Comparison of ENCODE assay signal across 8 cellular contexts in the genomic region with DNA sequence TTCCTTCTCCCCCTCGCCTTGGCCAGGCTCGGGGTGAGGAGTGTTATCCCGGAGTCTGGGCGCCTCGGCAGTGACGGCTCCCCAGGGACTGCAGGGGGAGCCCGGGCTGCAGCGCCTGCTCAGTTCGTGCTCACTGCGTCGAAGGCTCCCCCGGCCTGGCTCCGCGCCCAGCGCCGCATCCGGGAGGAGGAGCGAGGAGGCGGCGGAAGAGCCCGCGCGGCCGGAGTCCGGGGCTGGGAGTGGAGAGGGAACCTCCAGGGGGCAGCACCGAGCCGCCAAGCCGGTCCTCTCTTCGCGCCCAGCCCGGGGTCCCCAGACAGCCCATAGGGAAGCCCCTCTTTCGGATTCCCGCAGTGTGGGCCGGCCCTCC. TPM values are rescaled to one million over a fixed set of nuclear protein-coding genes. Genes with fewer than 3 reads are reported as not detected.
DNase-seq lines count a peak whose midpoint lies in the region; ATAC-seq, FAIRE-seq and TF ChIP-seq lines count a peak whose summit lies in the region.

No MANE protein-coding gene starts in this region.

- H3K9me3 ChIP-seq in AG04450 (ENCODE audit: control insufficient read depth, insufficient read depth, low read length) = peaks cover 8% of the 10 kb centered on the region; the same call in 1 of the 2 replicates

- H3K36me3 ChIP-seq in bronchial epithelial cell (ENCODE audit: control insufficient read depth, insufficient read depth, low read length) = peaks cover 21% of the 10 kb centered on the region

- H3K4me3 ChIP-seq in AG04450 (ENCODE audit: low read depth, low read length) (peak overlapping the region; percentile 94), WI38 (ENCODE audit: low read depth, low read length) (peak overlapping the region; percentile 82), bronchial epithelial cell (ENCODE audit: low read depth, low read length) (peak overlapping the region; percentile 68)

- FAIRE-seq in bronchial epithelial cell (lab: Jason Lieb, UNC) = no peak

- H3K27ac ChIP-seq in AG04450 (ENCODE audit: low read depth, low read length) = peak overlapping the region; percentile 96

- DNase-seq in AG04450 (ENCODE audit: low read depth, low spot score) = peak; percentile 93
- peak; percentile 97 for DNase-seq in NCI-H2196 (lab: John Stamatoyannopoulos, UW; ENCODE audit: unreplicated experiment)
- peak; percentile 85 for DNase-seq in bronchial epithelial cell (ENCODE audit: low read depth)
- DNase-seq in iris pigment epithelial cell (ENCODE audit: low read depth) = peak; percentile 95
- DNase-seq in stimulated activated CD4-positive, alpha-beta T cell treated with anti-CD3 and anti-CD28 coated beads, Interleukin-12 subunit alpha, Interleukin-12 subunit beta, amount 100 ng/mL, for 24 hours (ENCODE audit: low read depth in 2 of 2) = peak; percentile 86 to 88

- CTCF ChIA-PET in AG04450 (lab: Charles Lee) = interaction anchor here (0.7 to 3.4 kb wide), 10 partner anchors 12 to 652 kb away, joined by 3 to 32 read pairs (median 6); partner anchors contain the start of genes KDM3B and REEP2

- peak; percentile 74 for TF ChIP-seq CTCF in AG04450 (IDR thresholded peaks at IDR 0.05; ENCODE audit: low read depth, low read length)
- peak; percentile 70 for TF ChIP-seq CTCF in WI38 (IDR thresholded peaks at IDR 0.05; ENCODE audit: low read depth, low read length)
- peak; percentile 84 for TF ChIP-seq CTCF in bronchial epithelial cell (IDR thresholded peaks at IDR 0.05; ENCODE audit: insufficient read depth, low read length, severe bottlenecking)

- H3K27me3 ChIP-seq in AG04450 (ENCODE audit: control insufficient read depth, insufficient read depth, low read length) (no peaks in the 10 kb centered on the region), bronchial epithelial cell (ENCODE audit: control insufficient read depth, insufficient read depth, low read length) (no peaks in the 10 kb centered on the region)

- POLR2A ChIA-PET in AG04450 (lab: Yijun Ruan, JAX) = interaction anchor here (0.7 to 2.9 kb wide), 7 partner anchors 14 to 126 kb away, joined by 3 to 26 read pairs (median 6); partner anchors contain the start of genes FAM53C, HSPA9 and REEP2

- ATAC-seq in GM18868 (IDR thresholded peaks at IDR 0.05; ENCODE audit: unreplicated experiment) = peak; percentile 49
- peak; percentile 51 for ATAC-seq in HG03103 (IDR thresholded peaks at IDR 0.05; ENCODE audit: low read depth, unreplicated experiment)

RNA-seq across cellular contexts. Expression of gene EGR1, which starts 1.3 kb away (rescaled TPM):
- polyA plus RNA-seq in AG04450 (2011; rRNA removed) = 17.0 and 24.5 TPM in 2 replicates
- 32.1 and 36.9 TPM in 2 replicates for polyA minus RNA-seq in AG04450 (2011; rRNA and poly(A)+ RNA removed)
- 6.1 and 9.0 TPM in 2 replicates for total RNA-seq in bronchial epithelial cell

RNA-seq across cellular contexts. Expression of gene REEP2, which starts 25.1 kb away (rescaled TPM):
- 24.7 and 36.9 TPM in 2 replicates for polyA plus RNA-seq in AG04450 (2011; rRNA removed)
- 39.7 and 40.2 TPM in 2 replicates for polyA minus RNA-seq in AG04450 (2011; rRNA and poly(A)+ RNA removed)
- 2.4 and 4.5 TPM in 2 replicates for total RNA-seq in bronchial epithelial cell

Comparison
In these comparisons a context has a peak if more than half of its experiments do, and no peak if none do; other contexts are left out.
1. Peak in every context shown above with its lines: DNase-seq, ATAC-seq, H3K4me3 ChIP-seq and H3K27ac ChIP-seq.